In the genomic region with DNA sequence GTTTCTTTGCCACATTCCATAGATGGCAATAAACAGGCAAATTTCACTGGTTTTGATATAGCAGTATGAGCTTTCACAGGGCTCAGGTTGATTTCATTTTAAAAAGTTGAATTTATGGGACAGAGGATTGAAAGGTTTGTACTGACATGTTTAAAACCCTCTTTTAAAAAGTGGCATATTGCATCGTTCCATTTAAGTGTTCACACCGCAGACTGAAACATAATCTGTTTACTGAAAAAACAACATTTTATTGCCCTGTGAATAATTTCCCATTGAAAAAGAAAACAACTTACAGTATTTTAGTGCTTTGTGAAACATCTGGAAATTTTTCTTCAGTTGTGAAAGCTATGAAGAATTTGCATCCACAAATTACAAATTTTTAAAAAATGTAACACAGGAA, we compare ENCODE assay signal across 16 cellular contexts.
DNase-seq lines count a peak whose midpoint lies in the region; ATAC-seq, FAIRE-seq and TF ChIP-seq lines count a peak whose summit lies in the region.
"Had no signal": no experiment of that assay in that cellular context is flagged by ENCODE, and none has a peak within 500 bp of the region (broad histone marks: within the 10 kb centered on the region; RNA-seq: fewer than 3 reads in every experiment).

No MANE protein-coding gene starts in this region.

- H3K4me1 ChIP-seq in small intestine (ENCODE audit: control insufficient read depth in 2 of 2, insufficient read depth in 1 of 2, low read depth in 1 of 2, low read length in 1 of 2), result no peaks in the 10 kb centered on the region
- H3K4me1 ChIP-seq: BLaER1 treated with 17β-estradiol and CSF1 and Interleukin-3, amounts not matched to agents 10 nM and 100 nM had no signal

- peak overlapping the region; percentile 21 for H3K4me3 Mint-ChIP-seq in nephron progenitor cell
- H3K4me3 Mint-ChIP-seq in activated CD4-positive, alpha-beta T cell treated with anti-CD3 and anti-CD28 coated beads for 36 hours, result no peak overlapping the region
- H3K4me3 Mint-ChIP-seq: B cell; CD8-positive, alpha-beta T cell had no signal

- DNase-seq in HEK293T (ENCODE audit: extremely low spot score) (no peak), nephron progenitor cell (no peak), small intestine (no peak)
- DNase-seq in activated CD4-positive, alpha-beta T cell treated with anti-CD3 and anti-CD28 coated beads for 36 hours, result no peak
- DNase-seq: Calu3; CD8-positive, alpha-beta T cell; DMS79 treated with DMSO at 0.1 percent for 48 hours; GM23248; HCEC 1CT; IMR-90 had no signal

- TF ChIP-seq CTCF in nephron progenitor cell (IDR thresholded peaks at IDR 0.05), result no peak

- peaks cover 4% of the 10 kb centered on the region for H3K27me3 Mint-ChIP-seq in nephron progenitor cell (ENCODE audit: low read depth, poor library complexity)
- peaks cover 6% of the 10 kb centered on the region for H3K27me3 Mint-ChIP-seq in activated CD4-positive, alpha-beta T cell treated with anti-CD3 and anti-CD28 coated beads for 36 hours

- FAIRE-seq in endometrium (lab: Jason Lieb, UNC), result peak; percentile 97
- no peak for FAIRE-seq in small intestine (lab: Jason Lieb, UNC)
- FAIRE-seq: GM12878, HTR-8/SVneo had no signal

- no peak overlapping the region for H3K4me3 ChIP-seq in small intestine (ENCODE audit: low read depth in 1 of 2, low read length in 2 of 2)
- H3K4me3 ChIP-seq: BLaER1 treated with 17β-estradiol and CSF1 and Interleukin-3, amounts not matched to agents 10 nM and 100 nM; GM12878; GM23248 had no signal

- POLR2A ChIA-PET in HEK293T (lab: Yijun Ruan, JAX), result no interaction called here
- POLR2A ChIA-PET in activated CD4-positive, alpha-beta T cell treated with anti-CD3 and anti-CD28 coated beads for 36 hours (lab: Charles Lee), result no interaction called here

- H3K36me3 ChIP-seq in small intestine (ENCODE audit: control insufficient read depth in 2 of 2, insufficient read depth in 2 of 2, low read length in 2 of 2), result no peaks in the 10 kb centered on the region
- H3K36me3 ChIP-seq: BLaER1 treated with 17β-estradiol and CSF1 and Interleukin-3, amounts not matched to agents 10 nM and 100 nM had no signal

- H3K9me3 Mint-ChIP-seq in nephron progenitor cell, result peaks cover 31% of the 10 kb centered on the region
- no peaks in the 10 kb centered on the region for H3K9me3 Mint-ChIP-seq in activated CD4-positive, alpha-beta T cell treated with anti-CD3 and anti-CD28 coated beads for 36 hours (ENCODE audit: low read depth)
- H3K9me3 Mint-ChIP-seq: CD8-positive, alpha-beta T cell had no signal

- intact Hi-C loops in activated CD4-positive, alpha-beta T cell treated with anti-CD3 and anti-CD28 coated beads for 36 hours (cut with DNase I, micrococcal nuclease), result no loop called here

- H3K4me1 Mint-ChIP-seq in nephron progenitor cell, result peaks cover 45% of the 10 kb centered on the region
- H3K4me1 Mint-ChIP-seq in activated CD4-positive, alpha-beta T cell treated with anti-CD3 and anti-CD28 coated beads for 36 hours, result no peaks in the 10 kb centered on the region
- H3K4me1 Mint-ChIP-seq: B cell had no signal

- peaks cover 11% of the 10 kb centered on the region for H3K36me3 Mint-ChIP-seq in nephron progenitor cell (ENCODE audit: low read depth)
- H3K36me3 Mint-ChIP-seq in activated CD4-positive, alpha-beta T cell treated with anti-CD3 and anti-CD28 coated beads for 36 hours (ENCODE audit: low read depth), result no peaks in the 10 kb centered on the region
- H3K36me3 Mint-ChIP-seq: CD8-positive, alpha-beta T cell had no signal

- no peak for ATAC-seq in activated CD4-positive, alpha-beta T cell treated with anti-CD3 and anti-CD28 coated beads for 36 hours
- ATAC-seq in GM21825 (IDR thresholded peaks at IDR 0.05; ENCODE audit: unreplicated experiment), result no peak
- ATAC-seq: CD8-positive, alpha-beta T cell; GM12878 had no signal

- CTCF ChIA-PET in HEK293T (lab: Yijun Ruan, JAX), result no interaction called here
- CTCF ChIA-PET in activated CD4-positive, alpha-beta T cell treated with anti-CD3 and anti-CD28 coated beads for 36 hours (lab: Charles Lee), result no interaction called here

- 84 to 88% (median 86%) methylated on average over 2 of the region's 2 CpGs for WGBS in small intestine, 3 donors

- H3K27ac Mint-ChIP-seq in nephron progenitor cell, result peak overlapping the region; percentile 90
- H3K27ac Mint-ChIP-seq in activated CD4-positive, alpha-beta T cell treated with anti-CD3 and anti-CD28 coated beads for 36 hours, result no peak overlapping the region
- H3K27ac Mint-ChIP-seq: B cell; CD8-positive, alpha-beta T cell had no signal

- no peak overlapping the region for H3K27ac ChIP-seq in small intestine (ENCODE audit: low read depth in 1 of 2, low read length in 1 of 2)
- H3K27ac ChIP-seq: BLaER1 treated with 17β-estradiol and CSF1 and Interleukin-3, amounts not matched to agents 10 nM and 100 nM; GM23248 had no signal

- no peaks in the 10 kb centered on the region for H3K9me3 ChIP-seq in small intestine (ENCODE audit: control insufficient read depth, low read depth)

- peaks cover 0 to 2% of the 10 kb centered on the region in 2 donors for H3K27me3 ChIP-seq in small intestine (ENCODE audit: control insufficient read depth in 2 of 2, insufficient read depth in 2 of 2, low read length in 2 of 2)
- H3K27me3 ChIP-seq: BLaER1 treated with 17β-estradiol and CSF1 and Interleukin-3, amounts not matched to agents 10 nM and 100 nM had no signal

TF ChIP-seq in HEK293T, 16 proteins besides CTCF, POLR2A, EP300 and RAD21:
- TF ChIP-seq, protein P1, sequence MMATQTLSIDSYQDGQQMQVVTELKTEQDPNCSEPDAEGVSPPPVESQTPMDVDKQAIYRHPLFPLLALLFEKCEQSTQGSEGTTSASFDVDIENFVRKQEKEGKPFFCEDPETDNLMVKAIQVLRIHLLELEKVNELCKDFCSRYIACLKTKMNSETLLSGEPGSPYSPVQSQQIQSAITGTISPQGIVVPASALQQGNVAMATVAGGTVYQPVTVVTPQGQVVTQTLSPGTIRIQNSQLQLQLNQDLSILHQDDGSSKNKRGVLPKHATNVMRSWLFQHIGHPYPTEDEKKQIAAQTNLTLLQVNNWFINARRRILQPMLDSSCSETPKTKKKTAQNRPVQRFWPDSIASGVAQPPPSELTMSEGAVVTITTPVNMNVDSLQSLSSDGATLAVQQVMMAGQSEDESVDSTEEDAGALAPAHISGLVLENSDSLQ (IDR thresholded peaks at IDR 0.05), result peak; percentile 90
- TF ChIP-seq FOXK2 (IDR thresholded peaks at IDR 0.05), result no peak
- TF ChIP-seq CTBP1 (IDR thresholded peaks at IDR 0.05; ENCODE audit: borderline replicate concordance), result peak; percentile 81; the same call in 1 of the 2 replicates
